In genomic region chr6:160142115-160142715, GRCh38 we compare ENCODE assay signal across 18 cellular contexts. TPM values are rescaled to one million over a fixed set of nuclear protein-coding genes. Genes with fewer than 3 reads are reported as not detected.
DNase-seq lines count a peak whose midpoint lies in the region; ATAC-seq, FAIRE-seq and TF ChIP-seq lines count a peak whose summit lies in the region.
"Had no signal": no experiment of that assay in that cellular context is flagged by ENCODE, and none has a peak within 500 bp of the region (broad histone marks: within the 10 kb centered on the region; RNA-seq: fewer than 3 reads in every experiment).

No MANE protein-coding gene starts in this region.

- no peaks in the 10 kb centered on the region for H3K27me3 ChIP-seq in liver (ENCODE audit: control insufficient read depth in 4 of 4, insufficient read depth in 4 of 4, low read length in 3 of 4)
- H3K27me3 ChIP-seq in HepG2 (ENCODE audit: control insufficient read depth in 1 of 2, insufficient read depth in 2 of 2, low read length in 2 of 2): no peaks in the 10 kb centered on the region
- H3K27me3 ChIP-seq in sigmoid colon: no peaks in the 10 kb centered on the region
- H3K27me3 ChIP-seq: BLaER1 had no signal

- H3K36me3 ChIP-seq in liver (ENCODE audit: control insufficient read depth in 4 of 4, insufficient read depth in 3 of 4, low read depth in 1 of 4, low read length in 3 of 4): peaks cover 4 to 37% (median 25%) of the 10 kb centered on the region in 4 donors
- no peaks in the 10 kb centered on the region for H3K36me3 ChIP-seq in HepG2 (replicated peaks in 1 of 2; ENCODE audit: control insufficient read depth in 1 of 2, insufficient read depth in 2 of 2, low read length in 2 of 2)
- no peaks in the 10 kb centered on the region for H3K36me3 ChIP-seq in sigmoid colon
- H3K36me3 ChIP-seq: BLaER1 had no signal

- H3K27ac ChIP-seq in liver (ENCODE audit: low read depth in 1 of 2, low read length in 2 of 2) (peak overlapping the region; percentile 75 to 92), HepG2 (ENCODE audit: extremely low read length, insufficient read depth, low read length) (no peak overlapping the region), sigmoid colon (peak overlapping the region; percentile 67 to 89 (median 84))
- H3K27ac ChIP-seq: BLaER1 had no signal

- no peak for FAIRE-seq in HepG2 (lab: Jason Lieb, UNC)
- FAIRE-seq: D721Med had no signal

- no peak overlapping the region for H3K4me3 Mint-ChIP-seq in type B pancreatic cell
- H3K4me3 Mint-ChIP-seq: CD8-positive, alpha-beta memory T cell had no signal

- no peaks in the 10 kb centered on the region for H3K27me3 Mint-ChIP-seq in type B pancreatic cell
- H3K27me3 Mint-ChIP-seq: CD8-positive, alpha-beta memory T cell had no signal

- H3K4me3 ChIP-seq in liver (ENCODE audit: low read depth in 1 of 3, low read length in 3 of 3) (no peak overlapping the region), HepG2 (replicated peaks in 1 of 3; ENCODE audit: insufficient read depth in 1 of 3, low read depth in 2 of 3, low read length in 3 of 3) (no peak overlapping the region), sigmoid colon (no peak overlapping the region)
- H3K4me3 ChIP-seq: BLaER1 had no signal

- H3K9ac ChIP-seq in liver (ENCODE audit: low read depth in 1 of 2, low read length in 2 of 2): no peak overlapping the region
- H3K9ac ChIP-seq in HepG2 (ENCODE audit: insufficient read depth, low read depth, low read length): no peak overlapping the region
- H3K9ac ChIP-seq: BLaER1 had no signal

- BruUV-seq in HepG2 (replicated peaks; lab: Mats Ljungman, UMichigan): no TSS peak

- peaks cover 11% of the 10 kb centered on the region for H3K36me3 Mint-ChIP-seq in type B pancreatic cell

- TF ChIP-seq CTCF in liver (IDR thresholded peaks at IDR 0.05; ENCODE audit: low read depth, low read length, missing input control): no peak
- TF ChIP-seq CTCF in HepG2 (CRISPR knock-in tag; IDR thresholded peaks at IDR 0.05): no peak
- no peak for TF ChIP-seq CTCF in sigmoid colon (IDR thresholded peaks at IDR 0.05)
- TF ChIP-seq CTCF in type B pancreatic cell (conservative IDR thresholded peaks at IDR 0.05): no peak

- CTCF ChIA-PET in HepG2 (lab: Yijun Ruan, JAX; ENCODE audit: low intra/inter-chr PET ratio, low total read pairs): no interaction called here

- TF ChIP-seq RAD21 in liver (IDR thresholded peaks at IDR 0.05) (no peak), HepG2 (CRISPR knock-in tag; IDR thresholded peaks at IDR 0.05) (no peak)

- H3K79me2 ChIP-seq in HepG2 (ENCODE audit: insufficient read depth, low read length): no peaks in the 10 kb centered on the region

- DNase-seq in HepG2 (ENCODE audit: low spot score) (no peak), left lobe of liver (ENCODE audit: low spot score) (no peak), sigmoid colon (peak; percentile 56), NCI-H2107 (lab: John Stamatoyannopoulos, UW) (no peak), type B pancreatic cell (ENCODE audit: extremely low spot score, unreplicated experiment) (no peak)
- DNase-seq in stimulated activated CD4-positive, alpha-beta T cell treated with anti-CD3 and anti-CD28 coated beads, Interleukin-4, amount 100 ng/mL, for 4 hours: no peak
- DNase-seq in activated CD8-positive, alpha-beta memory T cell treated with anti-CD3 and anti-CD28 coated beads, Interleukin-2, amount 50 U/mL, for 48 hours: no peak
- DNase-seq: 8988T; CD8-positive, alpha-beta memory T cell; DMS79; NCI-H187; NCI-H69; NK-92 treated with Interleukin-12 subunit alpha and Interleukin-12 subunit beta, amount 100 ng/mL, for 24 hours had no signal

- in situ Hi-C loops in HepG2 (cut with HindIII; ENCODE audit: extremely low pct_ligation_motif_present, low pct_unique_long_range_greater_than_20kb): loop anchor here (5.0 kb wide), 1 partner anchor 315 kb away; no protein-coding TSS in a partner anchor

- H2AFZ ChIP-seq in HepG2 (ENCODE audit: low read length): no peak overlapping the region

- H3K4me2 ChIP-seq in HepG2 (ENCODE audit: low read depth, low read length): no peak overlapping the region
- H3K4me2 ChIP-seq: BLaER1 had no signal

- no peaks in the 10 kb centered on the region for H3K9me3 Mint-ChIP-seq in type B pancreatic cell

- no peak for TF ChIP-seq POLR2A in HepG2 (IDR thresholded peaks at IDR 0.05; ENCODE audit: insufficient read depth in 1 of 2, low read depth in 2 of 2, low read length in 2 of 2)
- TF ChIP-seq POLR2A in sigmoid colon (IDR thresholded peaks at IDR 0.05): no peak

- H3K27ac Mint-ChIP-seq in type B pancreatic cell: no peak overlapping the region
- H3K27ac Mint-ChIP-seq: CD8-positive, alpha-beta memory T cell had no signal

- intact Hi-C loops in HepG2 (cut with micrococcal nuclease; ENCODE audit: unreplicated experiment) (no loop called here), sigmoid colon (cut with DNase I) (loop anchor here (5.0 to 10.0 kb wide), 2 partner anchors 113 to 245 kb away; partner anchors contain the start of gene SLC22A2)

- H3K4me1 ChIP-seq in liver (ENCODE audit: control insufficient read depth in 4 of 4, insufficient read depth in 4 of 4, low read length in 3 of 4): peaks cover 10 to 43% (median 21%) of the 10 kb centered on the region in 4 donors
- peaks cover 38% of the 10 kb centered on the region for H3K4me1 ChIP-seq in HepG2 (ENCODE audit: insufficient read depth, low read length)
- H3K4me1 ChIP-seq in sigmoid colon: peaks cover 0 to 67% (median 56%) of the 10 kb centered on the region in 4 donors
- H3K4me1 ChIP-seq: BLaER1 had no signal

- no peaks in the 10 kb centered on the region for H3K9me3 ChIP-seq in liver (ENCODE audit: control insufficient read depth in 4 of 4, low read length in 3 of 4)
- H3K9me3 ChIP-seq in HepG2 (ENCODE audit: low read length): no peaks in the 10 kb centered on the region
- H3K9me3 ChIP-seq in sigmoid colon: no peaks in the 10 kb centered on the region
- H3K9me3 ChIP-seq: BLaER1 had no signal

- TF ChIP-seq EP300 in HepG2 (IDR thresholded peaks at IDR 0.05; ENCODE audit: low read depth in 2 of 2, low read length in 2 of 2) (no peak), HepG2 (CRISPR knock-in tag; IDR thresholded peaks at IDR 0.05; ENCODE audit: borderline replicate concordance) (no peak), sigmoid colon (IDR thresholded peaks at IDR 0.05) (no peak)

- POLR2A ChIA-PET in HepG2 (lab: Yijun Ruan, JAX): no interaction called here

- whole genome bisulfite sequencing in liver: 60% methylated on average over 8 of the region's 8 CpGs
- WGBS in HepG2 (ENCODE audit: low lambda C conversion rate): 54% methylated on average over 7 of the region's 8 CpGs
- 81 to 84% methylated on average over 8 of the region's 8 CpGs for WGBS in sigmoid colon, 2 donors

- H3K4me1 Mint-ChIP-seq in type B pancreatic cell (ENCODE audit: unreplicated experiment): peaks cover 17% of the 10 kb centered on the region

- ATAC-seq in HepG2 (no peak), left lobe of liver (peak; percentile 2)
- ATAC-seq: HCT116 had no signal

- no peaks in the 10 kb centered on the region for H4K20me1 ChIP-seq in HepG2 (ENCODE audit: insufficient read depth, low read length)
- H4K20me1 ChIP-seq: BLaER1 had no signal

TF ChIP-seq in liver, 16 proteins besides CTCF, POLR2A, EP300 and RAD21:
- peak in 1 of 2 donors; percentile 5 for TF ChIP-seq HNF4A (conservative IDR thresholded peaks at IDR 0.05)
- no peak for TF ChIP-seq YY1 (IDR thresholded peaks at IDR 0.05)
- no peak for TF ChIP-seq SP1 (IDR thresholded peaks at IDR 0.05)

RNA-seq across cellular contexts. Expression of gene SLC22A1, which starts 20.6 kb away (rescaled TPM):
- total RNA-seq in liver (100 to 1,000 TPM in 1 of 2 donors, under 1 TPM in 1; 0.79 to 407 TPM), HepG2 (2016; rRNA removed; fragmentation: Illumina TruSeq; extraction: Trizol) (0.32 and 0.80 TPM in 2 replicates), left lobe of liver (1,378 TPM), sigmoid colon (1 to 10 TPM in 2 of 4 donors, under 1 TPM in 1, not detected in 1; 0.99 to 1.9 (median 1.1) TPM), type B pancreatic cell (ENCODE audit: low replicate concordance) (1.2 and 3.0 TPM in 2 replicates)
- polyA plus RNA-seq in liver (1,000 to 10,000 TPM in 1 of 2 donors, 100 to 1,000 TPM in 1; 471 to 1,107 TPM), HepG2 (2011; rRNA removed) (0.82 and 0.87 TPM in 2 replicates), sigmoid colon (under 1 TPM in 1 of 3 donors, not detected in 2; 0.58 TPM)
- total RNA-seq in HepG2 (2016; cell fraction: cytosol; rRNA removed; fragmentation: Illumina TruSeq; extraction: Trizol; ENCODE audit: low read depth): 0.71 and 0.81 TPM in 2 replicates
- 1.5 and 1.6 TPM in 2 replicates for total RNA-seq in HepG2 (2016; cell fraction: insoluble cytoplasmic fraction; rRNA removed; fragmentation: Illumina TruSeq; extraction: Trizol)
- 1.0 and 1.9 TPM in 2 replicates for total RNA-seq in HepG2 (2016; cell fraction: membrane; rRNA removed; fragmentation: Illumina TruSeq; extraction: Trizol)
- total RNA-seq in HepG2 (2016; cell fraction: nucleus; rRNA removed; fragmentation: Illumina TruSeq; extraction: Trizol): 3.6 and 3.7 TPM in 2 replicates
- 0.32 and 0.38 TPM in 2 replicates for polyA plus RNA-seq in HepG2 (2011; cell fraction: cytosol; rRNA removed)
- 3.3 and 4.4 TPM in 2 replicates for polyA plus RNA-seq in HepG2 (2011; cell fraction: nucleus; rRNA removed)
- 0.80 and 2.9 TPM in 2 replicates for polyA plus RNA-seq in HepG2 (2012)
- polyA plus RNA-seq in HepG2 (2016; cell fraction: cytosol; fragmentation: Illumina TruSeq; extraction: Trizol; ENCODE audit: low read depth): 0.35 and 1.7 TPM in 2 replicates
- 0.33 and 1.2 TPM in 2 replicates for polyA plus RNA-seq in HepG2 (2016; cell fraction: insoluble cytoplasmic fraction; fragmentation: Illumina TruSeq; extraction: Trizol; ENCODE audit: low read depth)
- 0.64 and 1.2 TPM in 2 replicates for polyA plus RNA-seq in HepG2 (2016; cell fraction: membrane; fragmentation: Illumina TruSeq; extraction: Trizol; ENCODE audit: low read depth)
- 4.3 and 5.2 TPM in 2 replicates for polyA plus RNA-seq in HepG2 (2016; cell fraction: nucleus; fragmentation: Illumina TruSeq; extraction: Trizol; ENCODE audit: insufficient read depth, low read depth)
- polyA minus RNA-seq in HepG2 (2011; rRNA and poly(A)+ RNA removed; ENCODE audit: low replicate concordance): 1.3 and 7.3 TPM in 2 replicates
- polyA minus RNA-seq in HepG2 (2011; cell fraction: cytosol; rRNA and poly(A)+ RNA removed): 0.40 TPM in 1 of 2 replicates, not detected in the other
- polyA minus RNA-seq in HepG2 (2011; cell fraction: nucleus; rRNA and poly(A)+ RNA removed): 7.7 and 8.6 TPM in 2 replicates
- total RNA-seq: OCI-LY7 had no signal
